Comparison of ENCODE assay signal across 25 cellular contexts in the genomic region with DNA sequence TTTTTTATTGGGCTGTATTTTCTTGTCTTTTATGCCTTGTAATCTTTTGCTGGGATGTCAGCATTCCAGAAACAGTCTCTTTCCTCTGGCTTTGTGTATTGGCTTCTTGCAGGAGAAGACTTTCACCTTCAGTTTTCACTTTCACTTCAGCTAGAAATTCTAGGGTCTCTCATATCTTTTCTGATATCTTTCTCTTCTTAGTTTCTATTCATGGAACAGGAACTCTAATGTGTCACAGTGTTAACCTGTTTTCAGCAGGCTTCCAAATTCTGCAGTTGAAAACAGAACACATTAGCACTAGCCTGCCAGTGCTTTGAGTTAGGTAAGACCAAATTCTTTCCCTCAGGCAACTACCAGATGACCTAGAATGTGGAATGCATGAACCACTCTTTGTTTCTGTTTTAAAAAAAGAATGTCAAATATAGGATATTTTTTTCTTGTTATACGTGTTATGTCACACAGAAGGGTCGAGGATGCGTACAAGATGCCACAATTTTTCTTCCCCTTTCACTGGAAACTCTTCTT.
"Had no signal": no experiment of that assay in that cellular context is flagged by ENCODE, and none has a peak within 500 bp of the region (broad histone marks: within the 10 kb centered on the region; RNA-seq: fewer than 3 reads in every experiment).

No MANE protein-coding gene starts in this region.

- DNase-seq: activated CD4-positive, alpha-beta memory T cell treated with anti-CD3 and anti-CD28 coated beads for 36 hours; activated CD4-positive, alpha-beta T cell treated with anti-CD3 and anti-CD28 coated beads, Interleukin-2, amount 10 ng/mL, durations not matched to agents 7 days and 5 days; activated CD8-positive, alpha-beta memory T cell treated with anti-CD3 and anti-CD28 coated beads for 24 hours; activated gamma-delta T cell; activated naive CD4-positive, alpha-beta T cell treated with anti-CD3 and anti-CD28 coated beads for 36 hours; activated T-cell treated with anti-CD3 and anti-CD28 coated beads for 4 hours; activated T-cell treated with anti-CD3 and anti-CD28 coated beads, Interleukin-2, amount 50 U/mL, for 48 hours; anterior cingulate cortex; central memory CD4-positive, alpha-beta T cell; MM.1S; NCI-H1105; NCI-H1436; NCI-H1694 treated with DMSO at 0.1 percent for 48 hours; NCI-H2029 treated with DMSO at 0.1 percent for 48 hours; NCI-H510A treated with DMSO at 0.1 percent for 48 hours; NCI-H69; NK-92 treated with Interleukin-12 subunit alpha and Interleukin-12 subunit beta, amount 100 ng/mL, for 24 hours; PC-3; SHP77 treated with DMSO at 0.1 percent for 48 hours; T-helper 17 cell; T-helper 9 cell had no signal

- ATAC-seq: activated T-helper 17 cell treated with anti-CD3 and anti-CD28 coated beads, Interleukin-2, amount 50 U/mL, for 72 hours; PC-3; T-helper 17 cell; WTC11 had no signal

- H3K27ac ChIP-seq: KMS-11 had no signal

- H3K4me3 Mint-ChIP-seq: activated CD4-positive, alpha-beta memory T cell treated with anti-CD3 and anti-CD28 coated beads for 36 hours; activated CD4-positive, alpha-beta T cell treated with anti-CD3 and anti-CD28 coated beads, Interleukin-2, amount 10 ng/mL, durations not matched to agents 7 days and 5 days; activated naive CD4-positive, alpha-beta T cell treated with anti-CD3 and anti-CD28 coated beads for 36 hours; activated naive CD8-positive, alpha-beta T cell; activated T-helper 17 cell treated with anti-CD3 and anti-CD28 coated beads, Interleukin-2, amount 50 U/mL, for 72 hours; T-helper 17 cell; WTC11 had no signal

- H3K36me3 Mint-ChIP-seq: activated CD4-positive, alpha-beta memory T cell treated with anti-CD3 and anti-CD28 coated beads for 36 hours; activated naive CD8-positive, alpha-beta T cell; WTC11 had no signal

- H3K27me3 Mint-ChIP-seq: activated CD4-positive, alpha-beta memory T cell treated with anti-CD3 and anti-CD28 coated beads for 36 hours; activated CD4-positive, alpha-beta T cell treated with anti-CD3 and anti-CD28 coated beads, Interleukin-2, amount 10 ng/mL, durations not matched to agents 7 days and 5 days; activated naive CD8-positive, alpha-beta T cell; activated T-helper 17 cell treated with anti-CD3 and anti-CD28 coated beads, Interleukin-2, amount 50 U/mL, for 72 hours; T-helper 17 cell had no signal

- H3K4me1 Mint-ChIP-seq: activated CD4-positive, alpha-beta T cell treated with anti-CD3 and anti-CD28 coated beads, Interleukin-2, amount 10 ng/mL, durations not matched to agents 7 days and 5 days; activated T-helper 17 cell treated with anti-CD3 and anti-CD28 coated beads, Interleukin-2, amount 50 U/mL, for 72 hours; T-helper 17 cell had no signal

- H3K27ac Mint-ChIP-seq: activated CD4-positive, alpha-beta memory T cell treated with anti-CD3 and anti-CD28 coated beads for 36 hours; activated CD4-positive, alpha-beta T cell treated with anti-CD3 and anti-CD28 coated beads, Interleukin-2, amount 10 ng/mL, durations not matched to agents 7 days and 5 days; activated naive CD4-positive, alpha-beta T cell treated with anti-CD3 and anti-CD28 coated beads for 36 hours; activated naive CD8-positive, alpha-beta T cell; activated T-helper 17 cell treated with anti-CD3 and anti-CD28 coated beads, Interleukin-2, amount 50 U/mL, for 72 hours; T-helper 17 cell; WTC11 had no signal
